ENCODE assay signal across 1 cellular context in the genomic region with DNA sequence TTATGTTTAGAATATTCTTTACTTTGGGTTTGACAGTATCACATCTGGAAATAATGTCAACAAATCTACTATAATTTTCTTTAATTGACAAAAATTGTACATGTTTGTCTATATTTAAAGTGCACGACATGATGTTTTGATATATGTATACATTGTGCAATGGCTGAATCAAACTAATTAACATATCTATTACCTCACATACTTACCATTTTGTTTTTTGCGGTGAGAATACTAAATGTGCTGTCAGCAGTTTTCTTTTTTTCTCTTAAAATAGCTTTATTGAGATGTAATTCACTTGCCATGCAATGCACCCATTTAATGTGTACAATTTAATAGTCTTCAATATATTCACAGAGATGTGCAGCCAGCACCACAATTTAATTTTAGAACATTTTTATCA.
TF ChIP-seq lines count a peak whose summit lies in the region.

No MANE protein-coding gene starts in this region.

TF ChIP-seq in H1, 55 proteins besides CTCF, POLR2A, EP300 and RAD21:
- TF ChIP-seq GTF2F1 (IDR thresholded peaks at IDR 0.05; ENCODE audit: borderline replicate concordance, low read depth, low read length) (no peak), EZH2 (IDR thresholded peaks at IDR 0.05; ENCODE audit: low read depth, low read length, severe bottlenecking) (no peak), JUN (IDR thresholded peaks at IDR 0.05; ENCODE audit: low read depth, low read length) (no peak), SUZ12 (IDR thresholded peaks at IDR 0.05; ENCODE audit: low read length) (no peak), RBBP5 (IDR thresholded peaks at IDR 0.05; ENCODE audit: borderline replicate concordance, low read depth, low read length) (no peak), RNF2 (IDR thresholded peaks at IDR 0.05; ENCODE audit: borderline replicate concordance, low read depth, low read length, missing control alignments, poor library complexity, severe bottlenecking) (no peak), BRCA1 (IDR thresholded peaks at IDR 0.05; ENCODE audit: low read depth, low read length) (no peak)
TF ChIP-seq in H1: peak in this region for 0.
